27 cellular contexts compared by ENCODE assay signal in the genomic region with DNA sequence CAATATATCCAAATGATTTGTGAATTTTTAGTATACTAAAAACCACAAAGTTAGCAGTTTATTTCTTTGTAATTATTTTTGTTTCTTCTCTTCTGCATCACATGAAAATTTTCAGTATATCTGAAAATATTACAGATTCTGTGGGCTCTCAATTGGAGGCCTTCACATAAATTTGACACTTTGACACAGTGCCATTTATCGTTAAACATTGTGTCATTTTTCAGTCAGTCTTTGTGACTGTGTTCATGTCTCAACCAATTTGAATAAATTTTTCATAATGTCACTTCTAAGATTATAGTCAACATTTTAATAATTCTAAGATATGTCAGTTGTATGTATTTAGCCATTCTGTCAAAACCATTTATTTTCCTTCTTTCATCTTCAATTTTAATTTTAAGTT.
DNase-seq lines count a peak whose midpoint lies in the region; TF ChIP-seq lines count a peak whose summit lies in the region.
"Had no signal": no experiment of that assay in that cellular context is flagged by ENCODE, and none has a peak within 500 bp of the region (broad histone marks: within the 10 kb centered on the region; RNA-seq: fewer than 3 reads in every experiment).

No MANE protein-coding gene starts in this region.

- H3K79me2 ChIP-seq in neural cell (replicated peaks; ENCODE audit: insufficient read depth, low read length): no peaks in the 10 kb centered on the region

- no peak overlapping the region for H3K4me2 ChIP-seq in neural cell (ENCODE audit: low read length)
- H3K4me2 ChIP-seq: A549; BLaER1; BLaER1 treated with 17β-estradiol and CSF1 and Interleukin-3, amounts not matched to agents 10 nM and 100 nM had no signal

- no peaks in the 10 kb centered on the region for H3K36me3 ChIP-seq in neural cell (ENCODE audit: insufficient read depth, low read length)
- H3K36me3 ChIP-seq: BE2C; BLaER1; BLaER1 treated with 17β-estradiol and CSF1 and Interleukin-3, amounts not matched to agents 10 nM and 100 nM had no signal

- no peak overlapping the region for H3K9ac ChIP-seq in neural cell (ENCODE audit: low read length)
- H3K9ac ChIP-seq: BLaER1; BLaER1 treated with 17β-estradiol and CSF1 and Interleukin-3, amounts not matched to agents 10 nM and 100 nM had no signal

- H3K27ac ChIP-seq in neural cell (ENCODE audit: low read length): no peak overlapping the region
- H3K27ac ChIP-seq: 22Rv1; A549; BLaER1; BLaER1 treated with 17β-estradiol and CSF1 and Interleukin-3, amounts not matched to agents 10 nM and 100 nM; C4-2B had no signal

- H3K9me3 ChIP-seq in neural cell (ENCODE audit: low read length): no peaks in the 10 kb centered on the region
- H3K9me3 ChIP-seq: A549, BE2C, BLaER1, Caco-2 had no signal

- H3K9me2 ChIP-seq in neural cell (ENCODE audit: insufficient read depth, low read length): no peaks in the 10 kb centered on the region

- H3K4me3 ChIP-seq in neural cell (ENCODE audit: low read length): no peak overlapping the region
- H3K4me3 ChIP-seq: A549; BLaER1; BLaER1 treated with 17β-estradiol and CSF1 and Interleukin-3, amounts not matched to agents 10 nM and 100 nM had no signal

- H3K27me3 ChIP-seq in neural cell (ENCODE audit: insufficient read depth, low read depth, low read length): no peaks in the 10 kb centered on the region
- H3K27me3 ChIP-seq: BE2C; BLaER1; BLaER1 treated with 17β-estradiol and CSF1 and Interleukin-3, amounts not matched to agents 10 nM and 100 nM had no signal

- TF ChIP-seq CTCF in neural cell (IDR thresholded peaks at IDR 0.05; ENCODE audit: poor library complexity, severe bottlenecking): no peak

- DNase-seq in foreskin melanocyte: no peak
- DNase-seq: 8988T; ACHN; AML-193; BE2C; C1 segment of cervical spinal cord; Caco-2; Calu3; CD4-positive, alpha-beta memory T cell; CD4-positive, alpha-beta T cell; CD4-positive, CD25-positive, alpha-beta regulatory T cell; CD8-positive, alpha-beta memory T cell; CD8-positive, alpha-beta T cell; COR-L47; DMS 273 treated with DMSO at 0.1 percent for 48 hours; DMS153; DMS53; DMS79; DMS79 treated with DMSO at 0.1 percent for 48 hours; DND-41; EL had no signal

- no peak for TF ChIP-seq RAD21 in neural cell (conservative IDR thresholded peaks at IDR 0.05)

- no peak overlapping the region for H2AFZ ChIP-seq in neural cell (ENCODE audit: low read depth, low read length)

- no peaks in the 10 kb centered on the region for H4K20me1 ChIP-seq in neural cell (ENCODE audit: insufficient read depth)
- H4K20me1 ChIP-seq: BLaER1; BLaER1 treated with 17β-estradiol and CSF1 and Interleukin-3, amounts not matched to agents 10 nM and 100 nM had no signal

- H3F3A ChIP-seq in neural cell (ENCODE audit: insufficient read depth, low read length, poor library complexity, severe bottlenecking): no peaks in the 10 kb centered on the region

- peak; percentile 85 for TF ChIP-seq EP300 in neural cell (conservative IDR thresholded peaks at IDR 0.05; ENCODE audit: poor library complexity, severe bottlenecking)

TF ChIP-seq in neural cell, 6 proteins besides CTCF, POLR2A, EP300 and RAD21:
- TF ChIP-seq POLR2AphosphoS5 (IDR thresholded peaks at IDR 0.05) (peak; percentile 64), SMC3 (conservative IDR thresholded peaks at IDR 0.05; ENCODE audit: poor library complexity) (no peak)
